In genomic region chr10:77281719-77282118, GRCh38 we compare ENCODE assay signal across 12 cellular contexts.
"Had no signal": no experiment of that assay in that cellular context is flagged by ENCODE, and none has a peak within 500 bp of the region (broad histone marks: within the 10 kb centered on the region; RNA-seq: fewer than 3 reads in every experiment).

No MANE protein-coding gene starts in this region.

- H3K4me3 ChIP-seq: adrenal gland, skin epidermis had no signal

- H3K4me3 Mint-ChIP-seq: activated CD4-positive, alpha-beta memory T cell treated with anti-CD3 and anti-CD28 coated beads, Interleukin-2, amount 10 ng/mL, durations not matched to agents 7 days and 5 days; dendritic cell treated with granulocyte-macrophage colony-stimulating factor and Interleukin-4, amounts not matched to agents 40 ng/mL and 50 ng/mL, for 4 days; T-helper 2 cell treated with Interferon-gamma antibody and Interleukin-4, amounts not matched to agents 5 μg/mL and 100 μg/mL, for 36 hours; type B pancreatic cell had no signal

- H3K9me3 Mint-ChIP-seq: activated CD4-positive, alpha-beta memory T cell treated with anti-CD3 and anti-CD28 coated beads, Interleukin-2, amount 10 ng/mL, durations not matched to agents 7 days and 5 days; dendritic cell treated with granulocyte-macrophage colony-stimulating factor and Interleukin-4, amounts not matched to agents 40 ng/mL and 50 ng/mL, for 4 days had no signal

- H3K27ac Mint-ChIP-seq: activated CD4-positive, alpha-beta memory T cell treated with anti-CD3 and anti-CD28 coated beads, Interleukin-2, amount 10 ng/mL, durations not matched to agents 7 days and 5 days; dendritic cell treated with granulocyte-macrophage colony-stimulating factor and Interleukin-4, amounts not matched to agents 40 ng/mL and 50 ng/mL, for 4 days; T-helper 2 cell treated with Interferon-gamma antibody and Interleukin-4, amounts not matched to agents 5 μg/mL and 100 μg/mL, for 36 hours; type B pancreatic cell had no signal

- H3K4me1 ChIP-seq: adrenal gland, parathyroid adenoma had no signal

- H3K9ac ChIP-seq: parathyroid adenoma had no signal

- H2AFZ ChIP-seq: parathyroid adenoma had no signal

- H3K36me3 ChIP-seq: adrenal gland had no signal

- H3K27me3 ChIP-seq: adrenal gland had no signal

- H3K27ac ChIP-seq: adrenal gland, parathyroid adenoma, skin epidermis had no signal

- H3K27me3 Mint-ChIP-seq: activated CD4-positive, alpha-beta memory T cell treated with anti-CD3 and anti-CD28 coated beads, Interleukin-2, amount 10 ng/mL, durations not matched to agents 7 days and 5 days had no signal

- H3K4me1 Mint-ChIP-seq: activated CD4-positive, alpha-beta memory T cell treated with anti-CD3 and anti-CD28 coated beads, Interleukin-2, amount 10 ng/mL, durations not matched to agents 7 days and 5 days had no signal

- H3K36me3 Mint-ChIP-seq: type B pancreatic cell had no signal

- H3K9me3 ChIP-seq: adrenal gland had no signal

- DNase-seq: activated CD4-positive, alpha-beta memory T cell treated with anti-CD3 and anti-CD28 coated beads, Interleukin-2, amount 10 ng/mL, durations not matched to agents 7 days and 5 days; activated CD4-positive, CD25-positive, alpha-beta regulatory T cell treated with anti-CD3 and anti-CD28 coated beads, Interleukin-2, amount 50 U/mL, for 72 hours; activated naive CD4-positive, alpha-beta T cell treated with Interleukin-2 at 50 U/mL for 16 hours; adrenal gland; central memory CD4-positive, alpha-beta T cell; erythroblast; hippocampal formation had no signal

- H3K79me2 ChIP-seq: parathyroid adenoma had no signal
